In the genomic region with DNA sequence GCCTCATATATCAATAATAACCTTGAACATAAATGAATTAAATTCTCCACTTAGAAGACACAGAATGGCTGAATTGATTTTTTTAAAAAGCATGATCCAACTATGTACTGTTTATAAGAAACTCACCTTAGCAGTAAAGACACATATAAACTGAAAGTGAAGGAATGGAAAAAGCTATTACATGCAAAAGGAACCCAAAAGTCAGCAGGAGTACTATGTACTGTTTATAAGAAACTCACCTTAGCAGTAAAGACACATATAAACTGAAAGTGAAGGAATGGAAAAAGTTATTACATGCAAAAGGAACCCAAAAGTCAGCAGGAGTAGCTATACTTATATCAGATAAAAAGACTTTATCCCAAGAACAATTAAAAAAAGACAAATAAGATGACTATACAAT, we compare ENCODE assay signal across 29 cellular contexts.
"Had no signal": no experiment of that assay in that cellular context is flagged by ENCODE, and none has a peak within 500 bp of the region (broad histone marks: within the 10 kb centered on the region; RNA-seq: fewer than 3 reads in every experiment).

No MANE protein-coding gene starts in this region.

- ATAC-seq: effector memory CD8-positive, alpha-beta T cell; esophagus mucosa; foreskin keratinocyte; gastrocnemius medialis; gastroesophageal sphincter; heart left ventricle; heart right ventricle had no signal

- H3K4me1 ChIP-seq: colonic mucosa, esophagus muscularis mucosa, esophagus squamous epithelium, foreskin keratinocyte, gastrocnemius medialis, gastroesophageal sphincter, heart left ventricle, heart right ventricle had no signal

- H3K79me2 ChIP-seq: hepatocyte had no signal

- H2AFZ ChIP-seq: hepatocyte had no signal

- H3K27me3 Mint-ChIP-seq: dendritic cell treated with granulocyte-macrophage colony-stimulating factor and Interleukin-4, amounts not matched to agents 40 ng/mL and 50 ng/mL, for 4 days had no signal

- H3K27me3 ChIP-seq: colonic mucosa, dorsolateral prefrontal cortex, esophagus muscularis mucosa, esophagus squamous epithelium, foreskin keratinocyte, gastrocnemius medialis, gastroesophageal sphincter, heart left ventricle, heart right ventricle, hepatocyte had no signal

- H3K27ac ChIP-seq: colonic mucosa, coronary artery, dorsolateral prefrontal cortex, epithelial cell of prostate, esophagus muscularis mucosa, esophagus squamous epithelium, foreskin keratinocyte, gastrocnemius medialis, gastroesophageal sphincter, heart left ventricle, heart right ventricle, hepatocyte had no signal

- H3K9me3 ChIP-seq: colonic mucosa, esophagus squamous epithelium, gastrocnemius medialis had no signal

- H3K36me3 ChIP-seq: colonic mucosa, esophagus muscularis mucosa, esophagus squamous epithelium, gastrocnemius medialis, gastroesophageal sphincter, heart left ventricle, heart right ventricle had no signal

- H3K4me3 ChIP-seq: colonic mucosa, coronary artery, dorsolateral prefrontal cortex, esophagus muscularis mucosa, esophagus squamous epithelium, gastrocnemius medialis, gastroesophageal sphincter, heart left ventricle, heart right ventricle, hepatocyte had no signal

- H3K4me1 Mint-ChIP-seq: endodermal cell had no signal

- H3K4me2 ChIP-seq: hepatocyte had no signal

- H3K4me3 Mint-ChIP-seq: dendritic cell treated with granulocyte-macrophage colony-stimulating factor and Interleukin-4, amounts not matched to agents 40 ng/mL and 50 ng/mL, for 4 days; effector memory CD8-positive, alpha-beta T cell; endodermal cell had no signal

- H3K27ac Mint-ChIP-seq: dendritic cell treated with granulocyte-macrophage colony-stimulating factor and Interleukin-4, amounts not matched to agents 40 ng/mL and 50 ng/mL, for 4 days; endodermal cell had no signal

- FAIRE-seq: colon, endometrium, endothelial cell of umbilical vein had no signal

- H3K9me3 Mint-ChIP-seq: endodermal cell had no signal

- DNase-seq: colonic mucosa; cortex of kidney; dermis blood vessel endothelial cell; dorsolateral prefrontal cortex; effector CD4-positive, alpha-beta T cell; effector CD8-positive, alpha-beta T cell; effector memory CD4-positive, alpha-beta T cell; effector memory CD8-positive, alpha-beta T cell; endodermal cell; erythroblast; esophagus squamous epithelium; foreskin fibroblast; foreskin keratinocyte; foreskin melanocyte; gastrocnemius medialis; glutamatergic neuron; head of caudate nucleus; heart left ventricle; heart right ventricle had no signal
